8 cellular contexts compared by ENCODE assay signal in genomic region chr3:170961616-170962400, GRCh38. TPM values are rescaled to one million over a fixed set of nuclear protein-coding genes. Genes with fewer than 3 reads are reported as not detected.
DNase-seq lines count a peak whose midpoint lies in the region; ATAC-seq and TF ChIP-seq lines count a peak whose summit lies in the region.

No MANE protein-coding gene starts in this region.

- TF ChIP-seq CTCF in HFFc6 (IDR thresholded peaks at IDR 0.05): peak; percentile 90
- peak; percentile 89 for TF ChIP-seq CTCF in progenitor cell of endocrine pancreas (IDR thresholded peaks at IDR 0.05; ENCODE audit: unreplicated experiment)

- POLR2A ChIA-PET in CD4-positive, alpha-beta memory T cell (lab: Charles Lee; ENCODE audit: partially characterized antibody): no interaction called here

- H3K9me3 Mint-ChIP-seq in CD4-positive, alpha-beta memory T cell: no peaks in the 10 kb centered on the region
- H3K9me3 Mint-ChIP-seq in HFFc6 (no peaks in the 10 kb centered on the region), progenitor cell of endocrine pancreas (ENCODE audit: low read depth) (no peaks in the 10 kb centered on the region)

- intact Hi-C loops in CD4-positive, alpha-beta memory T cell (cut with micrococcal nuclease): loop anchor here (2.0 kb wide), 2 partner anchors 1379 to 1705 kb away; no protein-coding TSS in a partner anchor

- H3K36me3 Mint-ChIP-seq in CD4-positive, alpha-beta memory T cell: no peaks in the 10 kb centered on the region
- H3K36me3 Mint-ChIP-seq in HFFc6 (ENCODE audit: low read depth): no peaks in the 10 kb centered on the region
- H3K36me3 Mint-ChIP-seq in progenitor cell of endocrine pancreas (ENCODE audit: insufficient read depth): no peaks in the 10 kb centered on the region

- H3K36me3 ChIP-seq in CD4-positive, alpha-beta memory T cell (ENCODE audit: insufficient read depth, low read length): no peaks in the 10 kb centered on the region

- CTCF ChIA-PET in CD4-positive, alpha-beta memory T cell (lab: Charles Lee; ENCODE audit: partially characterized antibody): interaction anchor here (0.8 to 4.4 kb wide), 7 partner anchors 22 to 1373 kb away, joined by 3 to 36 read pairs (median 4); no protein-coding TSS in a partner anchor

- no peaks in the 10 kb centered on the region for H3K27me3 ChIP-seq in CD4-positive, alpha-beta memory T cell (ENCODE audit: insufficient read depth, low read length)

- peak in 3 of 5 donors; percentile 10 to 16 (median 15) for DNase-seq in CD4-positive, alpha-beta memory T cell
- DNase-seq in HFFc6: peak; percentile 37
- DNase-seq in RPMI8226: peak; percentile 46
- DNase-seq in fibroblast of peridontal ligament (ENCODE audit: extremely low read depth): peak; percentile 79
- no peak for DNase-seq in progenitor cell of endocrine pancreas (ENCODE audit: low spot score, unreplicated experiment)
- no peak for DNase-seq in SHP77 (lab: John Stamatoyannopoulos, UW)

- no peak overlapping the region for H3K4me3 ChIP-seq in CD4-positive, alpha-beta memory T cell (ENCODE audit: low read length in 2 of 2)

- H3K4me1 Mint-ChIP-seq in CD4-positive, alpha-beta memory T cell: no peaks in the 10 kb centered on the region
- H3K4me1 Mint-ChIP-seq in HFFc6 (ENCODE audit: low read depth) (peaks cover 10% of the 10 kb centered on the region), progenitor cell of endocrine pancreas (ENCODE audit: low read depth) (peaks cover 13% of the 10 kb centered on the region)

- no peak overlapping the region for H3K4me3 Mint-ChIP-seq in CD4-positive, alpha-beta memory T cell
- H3K4me3 Mint-ChIP-seq in HFFc6 (no peak overlapping the region), progenitor cell of endocrine pancreas (ENCODE audit: low read depth) (no peak overlapping the region)

- no peaks in the 10 kb centered on the region for H3K4me1 ChIP-seq in CD4-positive, alpha-beta memory T cell (ENCODE audit: insufficient read depth, low read length)

- H3K9me3 ChIP-seq in CD4-positive, alpha-beta memory T cell (ENCODE audit: control insufficient read depth in 1 of 2, low read length in 2 of 2): no peaks in the 10 kb centered on the region

- no peak overlapping the region for H3K27ac Mint-ChIP-seq in CD4-positive, alpha-beta memory T cell
- H3K27ac Mint-ChIP-seq in HFFc6 (0 out of 2 replicates have a peak overlapping the region, but pooled peaks have one; percentile 12), progenitor cell of endocrine pancreas (no peak overlapping the region)

- H3K27ac ChIP-seq in CD4-positive, alpha-beta memory T cell (ENCODE audit: low read depth, low read length): no peak overlapping the region

- ATAC-seq in GM18867 (IDR thresholded peaks at IDR 0.05; ENCODE audit: unreplicated experiment) (no peak), GM19467 (IDR thresholded peaks at IDR 0.05; ENCODE audit: unreplicated experiment) (no peak)

- H3K27me3 Mint-ChIP-seq in CD4-positive, alpha-beta memory T cell: peaks cover 0 to 2% of the 10 kb centered on the region in 2 donors
- H3K27me3 Mint-ChIP-seq in HFFc6 (ENCODE audit: insufficient read depth) (no peaks in the 10 kb centered on the region; the same call in 1 of the 2 replicates), progenitor cell of endocrine pancreas (no peaks in the 10 kb centered on the region)

RNA-seq across cellular contexts. Expression of gene EIF5A2, which starts 53.4 kb away (rescaled TPM):
- total RNA-seq in CD4-positive, alpha-beta memory T cell: 10 to 100 TPM; 11.4 to 12.2 TPM
- polyA plus RNA-seq in CD4-positive, alpha-beta memory T cell: 10 to 100 TPM; 14.0 to 26.3 TPM
- total RNA-seq in HFFc6 (2021; fragmentation: NEBNext Ultra II Directional; extraction: Animal tissue kit (Norgen Biotek cat#: 25700)): 10 to 100 TPM; 30.5 to 38.1 (median 36.1) TPM
- 2.7 and 3.7 TPM in 2 replicates for total RNA-seq in progenitor cell of endocrine pancreas

Comparison
In these comparisons a context has a peak if more than half of its experiments do, and no peak if none do; other contexts are left out.
1. DNase-seq: peak in CD4-positive, alpha-beta memory T cell (3 of 5), HFFc6 (single experiment), RPMI8226 (single experiment) and fibroblast of peridontal ligament (single experiment); none in progenitor cell of endocrine pancreas (single experiment) and SHP77 (0 of 2).